Comparison of ENCODE assay signal across 1 cellular context in genomic region chr22:49715450-49715849, GRCh38.
TF ChIP-seq lines count a peak whose summit lies in the region.

No MANE protein-coding gene starts in this region.

TF ChIP-seq in GM23338, 12 proteins besides CTCF, POLR2A, EP300 and RAD21 (continued from another document):
- TF ChIP-seq ZNF462 (CRISPR knock-in tag; IDR thresholded peaks at IDR 0.05) (no peak), NANOG (IDR thresholded peaks at IDR 0.05; ENCODE audit: borderline replicate concordance) (no peak), ZNF331 (CRISPR knock-in tag; IDR thresholded peaks at IDR 0.05; ENCODE audit: low read depth) (no peak), EZH2phosphoT487 (IDR thresholded peaks at IDR 0.05; ENCODE audit: unreplicated experiment) (no peak), STAT1 (IDR thresholded peaks at IDR 0.05; ENCODE audit: unreplicated experiment) (no peak), EZH2 (IDR thresholded peaks at IDR 0.05; ENCODE audit: low read depth, unreplicated experiment) (no peak), ETS1 (IDR thresholded peaks at IDR 0.05) (no peak)
